ENCODE assay signal across 11 cellular contexts in the genomic region with DNA sequence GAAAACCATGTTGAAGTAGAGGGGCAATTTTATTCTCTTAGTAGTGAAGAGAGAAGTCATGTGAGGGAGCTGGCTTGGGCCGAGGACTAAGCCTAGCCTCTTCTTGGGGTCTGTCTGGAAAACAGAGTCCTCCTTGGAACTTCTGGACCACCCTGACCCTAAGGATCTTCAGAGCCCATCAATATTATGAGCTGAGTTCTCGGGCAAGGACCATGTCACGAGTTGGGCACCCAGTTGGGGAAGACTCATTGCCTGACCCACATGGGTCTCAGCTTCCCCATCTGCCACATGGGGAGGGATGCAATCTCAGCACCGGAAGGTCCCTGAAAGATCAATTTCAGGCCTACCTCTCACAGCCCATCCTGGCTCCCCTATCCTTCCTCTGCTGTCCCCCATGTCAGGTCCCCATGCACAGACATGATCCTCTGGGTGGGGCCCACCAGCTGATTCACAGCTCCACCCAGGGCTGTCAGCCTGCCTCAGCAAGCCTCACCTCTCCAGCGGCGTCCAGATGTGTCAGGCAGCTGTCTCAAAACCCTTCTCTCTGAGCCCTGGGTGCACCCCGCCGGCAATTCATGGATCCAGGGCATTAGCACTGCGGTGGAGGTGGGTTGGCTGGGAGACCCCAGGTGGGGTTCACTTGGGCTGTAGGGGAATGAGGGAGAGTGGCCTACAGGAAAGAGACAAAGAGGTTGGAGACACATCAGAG. TPM values are rescaled to one million over a fixed set of nuclear protein-coding genes. Genes with fewer than 3 reads are reported as not detected.
DNase-seq lines count a peak whose midpoint lies in the region; ATAC-seq, FAIRE-seq and TF ChIP-seq lines count a peak whose summit lies in the region.
"Had no signal": no experiment of that assay in that cellular context is flagged by ENCODE, and none has a peak within 500 bp of the region (broad histone marks: within the 10 kb centered on the region; RNA-seq: fewer than 3 reads in every experiment).

No MANE protein-coding gene starts in this region.

- no peaks in the 10 kb centered on the region for H3K27me3 Mint-ChIP-seq in memory B cell

- no peak for ATAC-seq in memory B cell (ENCODE audit: low read depth)
- ATAC-seq: heart right ventricle had no signal

- H3K9me3 ChIP-seq in ascending aorta (no peaks in the 10 kb centered on the region), kidney (ENCODE audit: control insufficient read depth in 1 of 2, low read length in 2 of 2) (no peaks in the 10 kb centered on the region)

- H3K4me1 ChIP-seq in ascending aorta (peaks cover 15 to 23% of the 10 kb centered on the region in 2 donors), kidney (ENCODE audit: control insufficient read depth in 1 of 2, insufficient read depth in 1 of 2, low read depth in 1 of 2, low read length in 2 of 2) (peaks cover 4 to 10% of the 10 kb centered on the region in 2 donors)

- no peaks in the 10 kb centered on the region for H3K27me3 ChIP-seq in ascending aorta
- H3K27me3 ChIP-seq: heart right ventricle had no signal

- H3K9ac ChIP-seq in kidney (ENCODE audit: low read length in 2 of 2): no peak overlapping the region

- peaks cover 40% of the 10 kb centered on the region for H3K4me1 Mint-ChIP-seq in memory B cell

- peak overlapping the region in 1 of 2 donors; percentile 80 for H3K4me3 ChIP-seq in ascending aorta
- no peak overlapping the region for H3K4me3 ChIP-seq in kidney (ENCODE audit: low read length in 2 of 2)

- H3K36me3 ChIP-seq in ascending aorta (peaks cover 16 to 29% of the 10 kb centered on the region in 2 donors), kidney (ENCODE audit: control insufficient read depth in 1 of 2, insufficient read depth in 2 of 2, low read length in 2 of 2) (peaks cover 0 to 2% of the 10 kb centered on the region in 2 donors)

- TF ChIP-seq CTCF in ascending aorta (IDR thresholded peaks at IDR 0.05) (no peak), kidney (IDR thresholded peaks at IDR 0.05; ENCODE audit: borderline replicate concordance, extremely low read depth, insufficient read depth) (no peak)

- FAIRE-seq in kidney (lab: Jason Lieb, UNC): no peak
- FAIRE-seq: astrocyte had no signal

- H3K27ac Mint-ChIP-seq in memory B cell: peak overlapping the region; percentile 99

- intact Hi-C loops in ascending aorta (cut with DNase I): no loop called here
- intact Hi-C loops in kidney (cut with DNase I): no loop called here

- peaks cover 27% of the 10 kb centered on the region for H3K36me3 Mint-ChIP-seq in memory B cell

- DNase-seq in AG20443 (ENCODE audit: low spot score) (peak; percentile 18), GM03348 (ENCODE audit: low spot score) (peak; percentile 7), ascending aorta (ENCODE audit: low spot score in 2 of 2) (no peak), memory B cell (ENCODE audit: low spot score in 2 of 2) (no peak), kidney (no peak), A172 (ENCODE audit: low spot score) (no peak), NCI-H446 treated with DMSO at 0.1 percent for 48 hours (lab: John Stamatoyannopoulos, UW) (no peak), DMS53 (lab: John Stamatoyannopoulos, UW) (no peak)
- DNase-seq: heart right ventricle; stimulated activated CD4-positive, alpha-beta T cell treated with anti-CD3 and anti-CD28 coated beads, Interleukin-4, amount 100 ng/mL, for 1 hour had no signal

- H3K4me3 Mint-ChIP-seq in memory B cell: peak overlapping the region; percentile 99

- H3K9me3 Mint-ChIP-seq in memory B cell: no peaks in the 10 kb centered on the region

- peak overlapping the region; percentile 34 to 90 for H3K27ac ChIP-seq in ascending aorta
- no peak overlapping the region for H3K27ac ChIP-seq in kidney (ENCODE audit: low read depth in 2 of 2, low read length in 2 of 2)

RNA-seq across cellular contexts. Expression of gene NLRP1, which starts 2.0 kb away (rescaled TPM):
- 67.7 TPM for total RNA-seq in ascending aorta
- total RNA-seq in kidney: 19.6 TPM
- 11.4 TPM for polyA plus RNA-seq in kidney (ENCODE audit: insufficient read depth, low read depth, low replicate concordance)
- total RNA-seq in A172 (2014; rRNA removed; shearing (Covaris generic)): 40.7 and 45.2 TPM in 2 replicates

Comparison
In these comparisons a context has a peak if more than half of its experiments do, and no peak if none do; other contexts are left out.
1. DNase-seq: peak in AG20443 (single experiment) and GM03348 (single experiment); none in ascending aorta (0 of 2), memory B cell (0 of 2), kidney (single experiment), A172 (single experiment), NCI-H446 treated with DMSO at 0.1 percent for 48 hours (single experiment) and DMS53 (single experiment).
2. H3K27ac ChIP-seq: peak in ascending aorta (2 of 2); none in kidney (0 of 2).